In the genomic region with DNA sequence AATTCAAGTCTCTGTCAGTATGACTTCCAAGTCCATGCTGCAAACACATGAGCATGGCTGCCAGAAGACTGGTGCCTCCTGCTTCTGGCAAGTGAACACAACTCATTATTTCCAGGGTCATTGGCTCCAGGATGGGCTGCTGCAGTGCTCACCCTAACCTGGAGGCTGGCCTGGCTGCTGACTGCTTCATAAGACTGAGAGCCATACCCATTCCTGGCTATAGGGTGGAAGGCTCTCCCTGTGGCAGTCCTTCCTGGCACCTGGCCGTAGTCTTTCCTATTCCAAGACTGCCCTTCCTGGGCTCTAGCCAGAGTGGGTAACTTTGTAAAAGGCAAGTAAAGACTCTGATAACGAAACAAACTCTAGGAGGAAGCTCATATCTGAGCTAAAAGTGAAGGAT, we compare ENCODE assay signal across 17 cellular contexts. TPM values are rescaled to one million over a fixed set of nuclear protein-coding genes. Genes with fewer than 3 reads are reported as not detected.
DNase-seq lines count a peak whose midpoint lies in the region; ATAC-seq and TF ChIP-seq lines count a peak whose summit lies in the region.
"Had no signal": no experiment of that assay in that cellular context is flagged by ENCODE, and none has a peak within 500 bp of the region (broad histone marks: within the 10 kb centered on the region; RNA-seq: fewer than 3 reads in every experiment).

No MANE protein-coding gene starts in this region.

- ATAC-seq in heart left ventricle (no peak), Right ventricle myocardium superior (ENCODE audit: poor library complexity) (no peak)
- ATAC-seq: activated CD8-positive, alpha-beta T cell treated with anti-CD3 and anti-CD28 coated beads, Interleukin-2, amount 10 ng/mL, durations not matched to agents 7 days and 5 days had no signal

- TF ChIP-seq POLR2A in heart left ventricle (IDR thresholded peaks at IDR 0.05) (no peak), tibial nerve (IDR thresholded peaks at IDR 0.05) (no peak)

- H3K9me3 ChIP-seq in heart left ventricle (no peaks in the 10 kb centered on the region), muscle layer of colon (ENCODE audit: low read length) (no peaks in the 10 kb centered on the region), tibial nerve (no peaks in the 10 kb centered on the region)
- H3K9me3 ChIP-seq: A549, neutrophil, Peyer's patch had no signal

- TF ChIP-seq EP300 in tibial nerve (IDR thresholded peaks at IDR 0.05): no peak

- H3K4me1 ChIP-seq in heart left ventricle (peaks cover 7 to 48% (median 37%) of the 10 kb centered on the region in 12 donors), muscle layer of colon (ENCODE audit: insufficient read depth, low read length) (peaks cover 27% of the 10 kb centered on the region), tibial nerve (peaks cover 0 to 50% (median 32%) of the 10 kb centered on the region in 4 donors)

- H3K9ac ChIP-seq in muscle layer of colon (ENCODE audit: low read length): no peak overlapping the region

- WGBS in heart left ventricle, 4 donors: 89 to 97% (median 91%) methylated on average over 2 of the region's 2 CpGs
- WGBS in tibial nerve, 2 donors: 89 to 100% methylated on average over 2 of the region's 2 CpGs

- no peak for TF ChIP-seq CTCF in heart left ventricle (IDR thresholded peaks at IDR 0.05)
- no peak for TF ChIP-seq CTCF in tibial nerve (IDR thresholded peaks at IDR 0.05)

- H3K4me3 ChIP-seq in heart left ventricle (no peak overlapping the region), muscle layer of colon (ENCODE audit: low read depth in 1 of 2, low read length in 2 of 2) (peak overlapping the region in 1 of 2 donors; percentile 8), tibial nerve (no peak overlapping the region)
- H3K4me3 ChIP-seq: A549, Peyer's patch had no signal

- H3K27ac ChIP-seq in heart left ventricle (peak overlapping the region in 7 of 12 donors; percentile 2 to 97 (median 82)), muscle layer of colon (ENCODE audit: low read depth, low read length) (peak overlapping the region; percentile 39), tibial nerve (peak overlapping the region in 3 of 4 donors; percentile 87 to 98 (median 90))
- H3K27ac ChIP-seq: neutrophil had no signal

- no peak for DNase-seq in heart left ventricle
- DNase-seq in Right ventricle myocardium superior: no peak
- DNase-seq in cerebellar cortex (ENCODE audit: low spot score): peak; percentile 56
- no peak for DNase-seq in tibial nerve (ENCODE audit: low spot score in 2 of 2)
- no peak for DNase-seq in HuH-7.5 (ENCODE audit: low spot score)
- no peak for DNase-seq in medulla oblongata (ENCODE audit: extremely low spot score)
- no peak for DNase-seq in NCI-H526 treated with DMSO at 0.1 percent for 48 hours (lab: John Stamatoyannopoulos, UW)
- DNase-seq: activated CD8-positive, alpha-beta T cell treated with anti-CD3 and anti-CD28 coated beads, Interleukin-2, amount 10 ng/mL, durations not matched to agents 7 days and 5 days; amniotic stem cell; GDM1; NCI-H524 treated with DMSO at 0.1 percent for 48 hours; stimulated activated naive CD4-positive, alpha-beta T cell treated with Interleukin-2 at 50 U/mL for 16 hours; SW 1271 had no signal

- peaks cover 0 to 14% (median 0%) of the 10 kb centered on the region in 9 donors for H3K27me3 ChIP-seq in heart left ventricle
- peaks cover 0 to 8% of the 10 kb centered on the region in 2 donors for H3K27me3 ChIP-seq in muscle layer of colon (ENCODE audit: control insufficient read depth in 1 of 2, insufficient read depth in 2 of 2, low read length in 2 of 2)
- H3K27me3 ChIP-seq in tibial nerve: no peaks in the 10 kb centered on the region
- H3K27me3 ChIP-seq: Peyer's patch had no signal

- H3K36me3 ChIP-seq in heart left ventricle (no peaks in the 10 kb centered on the region), muscle layer of colon (ENCODE audit: insufficient read depth, low read length) (no peaks in the 10 kb centered on the region), tibial nerve (no peaks in the 10 kb centered on the region)
- H3K36me3 ChIP-seq: neutrophil, Peyer's patch had no signal

- intact Hi-C loops in heart left ventricle (cut with DNase I): loop anchor here in 1 of 10 donors (10.0 kb wide), 1 partner anchor 65 kb away; no protein-coding TSS in a partner anchor
- intact Hi-C loops in Right ventricle myocardium superior (cut with DNase I): no loop called here

RNA-seq across cellular contexts. Expression of a gene that starts 51.2 kb away (rescaled TPM):
- total RNA-seq in heart left ventricle (10 to 100 TPM; 29.8 to 74.6 (median 36.3) TPM), Right ventricle myocardium superior (67.3 TPM), tibial nerve (10 to 100 TPM; 45.0 to 80.4 (median 67.0) TPM)
- polyA plus RNA-seq in heart left ventricle: 10 to 100 TPM; 32.8 to 44.5 TPM

Comparison
In these comparisons a context has a peak if more than half of its experiments do, and no peak if none do; other contexts are left out.
1. H3K27ac ChIP-seq: peak in every context shown above with its lines; median percentile 90 in tibial nerve; 82 in heart left ventricle; 39 in muscle layer of colon.